In the genomic region with DNA sequence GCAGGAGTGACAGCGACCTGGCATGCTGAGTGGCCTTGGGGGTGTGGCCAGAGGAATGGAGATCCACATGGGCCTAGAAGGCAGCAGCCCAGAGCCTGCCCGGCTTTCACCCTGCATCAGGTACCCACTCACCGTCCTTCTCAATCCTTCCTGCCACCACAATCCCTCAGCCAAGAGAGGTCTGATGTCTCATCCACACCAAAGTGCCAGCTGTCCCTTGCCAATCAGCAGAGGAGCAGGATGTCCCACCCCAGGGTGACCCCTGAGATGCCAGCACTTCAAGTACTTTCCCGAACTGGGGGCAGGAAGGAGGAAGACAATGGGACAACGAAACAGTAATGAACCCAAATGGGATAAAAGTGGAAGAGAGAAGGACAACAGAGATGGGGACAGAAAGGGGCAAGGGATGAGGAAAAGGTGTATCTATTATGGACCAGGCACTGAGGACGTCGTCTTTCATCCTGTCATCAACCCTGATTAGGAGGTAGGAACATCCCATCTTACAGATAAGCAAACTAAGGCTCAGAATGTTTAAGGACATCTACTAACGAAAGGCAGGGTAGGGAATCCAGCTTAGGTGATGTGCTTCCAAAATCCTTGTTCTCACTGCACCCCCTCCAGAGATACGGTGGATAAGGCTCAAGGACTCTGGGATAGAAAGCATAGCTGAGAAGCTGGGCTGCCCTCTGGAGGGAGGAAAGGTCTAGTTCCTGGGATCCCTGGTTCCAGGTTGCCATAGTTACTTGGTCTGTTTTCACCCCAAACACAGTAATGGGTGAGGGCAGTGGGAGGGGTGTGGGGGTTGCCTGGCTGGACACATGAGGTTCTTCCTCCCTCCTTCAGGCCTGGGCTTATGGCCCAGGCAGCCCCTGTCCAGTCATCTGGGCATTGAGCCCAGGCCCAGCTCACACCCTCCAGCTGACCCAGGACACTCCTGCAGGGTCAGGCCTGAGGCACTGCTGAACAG, we compare ENCODE assay signal across 10 cellular contexts. TPM values are rescaled to one million over a fixed set of nuclear protein-coding genes. Genes with fewer than 3 reads are reported as not detected.
DNase-seq lines count a peak whose midpoint lies in the region; ATAC-seq and TF ChIP-seq lines count a peak whose summit lies in the region.
"Had no signal": no experiment of that assay in that cellular context is flagged by ENCODE, and none has a peak within 500 bp of the region (broad histone marks: within the 10 kb centered on the region; RNA-seq: fewer than 3 reads in every experiment).

No MANE protein-coding gene starts in this region.

- H3K27me3 ChIP-seq in layer of hippocampus (ENCODE audit: control insufficient read depth, insufficient read depth, low read length) (no peaks in the 10 kb centered on the region), stomach smooth muscle (ENCODE audit: control insufficient read depth in 1 of 2, insufficient read depth in 2 of 2, low read length in 2 of 2) (no peaks in the 10 kb centered on the region)

- H3K36me3 ChIP-seq in stomach smooth muscle (ENCODE audit: control insufficient read depth in 2 of 2, insufficient read depth in 2 of 2, low read length in 2 of 2) = peaks cover 22 to 30% of the 10 kb centered on the region in 2 donors

- no peak overlapping the region for H3K4me3 ChIP-seq in stomach smooth muscle (ENCODE audit: low read length in 2 of 2)

- no peaks in the 10 kb centered on the region for H3K9me3 Mint-ChIP-seq in chondrocyte (ENCODE audit: low read depth)

- peak overlapping the region in 1 of 2 donors; percentile 2 for H3K9ac ChIP-seq in stomach smooth muscle (ENCODE audit: low read length in 2 of 2)

- peaks cover 43% of the 10 kb centered on the region for H3K4me1 ChIP-seq in stomach smooth muscle (ENCODE audit: control insufficient read depth, insufficient read depth, low read length)

- ATAC-seq in GM21515 (IDR thresholded peaks at IDR 0.05; ENCODE audit: unreplicated experiment) = no peak
- ATAC-seq in GM21737 (IDR thresholded peaks at IDR 0.05; ENCODE audit: unreplicated experiment) = no peak
- ATAC-seq: Panc1 had no signal

- peaks cover 13% of the 10 kb centered on the region for H3K36me3 Mint-ChIP-seq in chondrocyte (ENCODE audit: low read depth)

- peak; percentile 75 for TF ChIP-seq CTCF in chondrocyte (IDR thresholded peaks at IDR 0.05)

- no peak overlapping the region for H3K4me3 Mint-ChIP-seq in chondrocyte (ENCODE audit: unreplicated experiment)

- H3K27ac ChIP-seq in layer of hippocampus (ENCODE audit: low read depth, low read length) (peak overlapping the region; percentile 62), stomach smooth muscle (ENCODE audit: low read length) (peak overlapping the region; percentile 61)
- H3K27ac ChIP-seq: C4-2B had no signal

- H3K4me1 Mint-ChIP-seq in chondrocyte (ENCODE audit: low read depth) = peaks cover 25% of the 10 kb centered on the region

- DNase-seq in NCI-H82 (lab: John Stamatoyannopoulos, UW) (peak; percentile 32), NCI-H82 treated with DMSO at 0.1 percent for 48 hours (lab: John Stamatoyannopoulos, UW; ENCODE audit: unreplicated experiment) (no peak), chondrocyte (ENCODE audit: low spot score) (no peak), OCI-M2 (lab: John Stamatoyannopoulos, UW; ENCODE audit: unreplicated experiment) (no peak)

- peaks cover 8% of the 10 kb centered on the region for H3K27me3 Mint-ChIP-seq in chondrocyte (ENCODE audit: low read depth)

- H3K9me3 ChIP-seq in stomach smooth muscle (ENCODE audit: control insufficient read depth in 2 of 2, low read length in 2 of 2) = no peaks in the 10 kb centered on the region

- peak overlapping the region; percentile 67 for H3K27ac Mint-ChIP-seq in chondrocyte (ENCODE audit: unreplicated experiment)

RNA-seq across cellular contexts. Expression of gene TNXB, which starts 4.5 kb away (rescaled TPM):
- total RNA-seq in chondrocyte = 1.9 to 2.9 TPM (median 2.3 TPM) in 3 replicates

RNA-seq across cellular contexts. Expression of gene ATF6B, which starts 14.4 kb away (rescaled TPM):
- 68.0 to 86.5 TPM (median 68.7 TPM) in 3 replicates for total RNA-seq in chondrocyte

RNA-seq across cellular contexts. Expression of gene FKBPL, which starts 16.4 kb away (rescaled TPM):
- total RNA-seq in chondrocyte = 4.3 to 6.3 TPM (median 4.9 TPM) in 3 replicates

RNA-seq across cellular contexts. Expression of gene PRRT1, which starts 38.1 kb away (rescaled TPM):
- 0.73 to 1.6 TPM (median 1.3 TPM) in 3 replicates for total RNA-seq in chondrocyte

RNA-seq across cellular contexts. Expression of gene PPT2, which starts 40.3 kb away (rescaled TPM):
- total RNA-seq in chondrocyte = 35.6 to 37.9 TPM (median 35.8 TPM) in 3 replicates
